21 cellular contexts compared by ENCODE assay signal in the genomic region with DNA sequence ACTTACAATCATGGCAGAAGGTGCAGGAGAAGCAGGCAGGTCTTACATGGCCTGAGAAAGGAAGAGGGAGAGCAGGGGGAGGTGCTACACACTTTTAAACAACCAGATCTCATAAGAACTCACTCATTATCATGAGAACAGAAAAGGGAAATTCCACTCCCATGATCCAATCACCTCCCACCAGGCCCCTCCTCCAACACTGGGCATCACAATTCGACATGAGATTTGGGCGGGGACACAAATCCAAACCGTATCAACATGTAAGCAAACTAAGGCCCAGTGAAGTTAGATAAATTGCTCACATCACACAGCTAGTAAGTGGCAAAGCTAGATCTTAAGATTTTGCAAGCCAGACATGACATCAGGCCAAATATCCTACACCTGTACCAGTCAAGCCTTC.
"Had no signal": no experiment of that assay in that cellular context is flagged by ENCODE, and none has a peak within 500 bp of the region (broad histone marks: within the 10 kb centered on the region; RNA-seq: fewer than 3 reads in every experiment).

No MANE protein-coding gene starts in this region.

- H3K36me3 Mint-ChIP-seq: stimulated activated effector memory CD8-positive, alpha-beta T cell treated with anti-CD3 and anti-CD28 coated beads, Interleukin-12 subunit alpha, Interleukin-12 subunit beta, amount 100 ng/mL, for 72 hours had no signal

- H2AFZ ChIP-seq: parathyroid adenoma had no signal

- H3K4me3 ChIP-seq: dorsolateral prefrontal cortex, lung, psoas muscle, right lobe of liver, tibial artery, upper lobe of left lung, uterus had no signal

- H3K27ac ChIP-seq: dorsolateral prefrontal cortex, parathyroid adenoma, psoas muscle, right lobe of liver, tibial artery, upper lobe of left lung, uterus had no signal

- H3K9me3 Mint-ChIP-seq: nephron progenitor cell; stimulated activated effector memory CD8-positive, alpha-beta T cell treated with anti-CD3 and anti-CD28 coated beads, Interleukin-12 subunit alpha, Interleukin-12 subunit beta, amount 100 ng/mL, for 72 hours; stimulated activated naive CD8-positive, alpha-beta T cell treated with anti-CD3 and anti-CD28 coated beads, Interleukin-15, Interleukin-2, amounts not matched to agents 100 ng/mL and 50 ng/mL, for 24 hours had no signal

- H3K36me3 ChIP-seq: right lobe of liver, tibial artery, upper lobe of left lung, uterus had no signal

- H3K9ac ChIP-seq: parathyroid adenoma had no signal

- DNase-seq: dorsolateral prefrontal cortex; effector CD8-positive, alpha-beta T cell; foreskin melanocyte; head of caudate nucleus; hippocampal formation; left colon; left ventricle myocardium superior; naive thymus-derived CD4-positive, alpha-beta T cell; nephron progenitor cell; psoas muscle; retina; right lobe of liver; stimulated activated CD4-positive, alpha-beta T cell treated with anti-CD3 and anti-CD28 coated beads, Interleukin-4, amount 100 ng/mL, for 1 hour; stimulated activated CD8-positive, alpha-beta memory T cell treated with anti-CD3 and anti-CD28 coated beads, Interleukin-4, amount 100 ng/mL, for 48 hours; tibial artery; upper lobe of left lung; uterus had no signal

- H3K79me2 ChIP-seq: parathyroid adenoma had no signal

- H3K27ac Mint-ChIP-seq: nephron progenitor cell; stimulated activated effector memory CD8-positive, alpha-beta T cell treated with anti-CD3 and anti-CD28 coated beads, Interleukin-12 subunit alpha, Interleukin-12 subunit beta, amount 100 ng/mL, for 72 hours; stimulated activated naive CD8-positive, alpha-beta T cell treated with anti-CD3 and anti-CD28 coated beads, Interleukin-15, Interleukin-2, amounts not matched to agents 100 ng/mL and 50 ng/mL, for 24 hours had no signal

- H3K27me3 ChIP-seq: dorsolateral prefrontal cortex, right lobe of liver, tibial artery, upper lobe of left lung, uterus had no signal

- H3K9me3 ChIP-seq: psoas muscle, right lobe of liver, tibial artery, upper lobe of left lung, uterus had no signal

- H3K4me1 Mint-ChIP-seq: nephron progenitor cell had no signal

- H3K4me3 Mint-ChIP-seq: nephron progenitor cell; stimulated activated effector memory CD8-positive, alpha-beta T cell treated with anti-CD3 and anti-CD28 coated beads, Interleukin-12 subunit alpha, Interleukin-12 subunit beta, amount 100 ng/mL, for 72 hours; stimulated activated naive CD8-positive, alpha-beta T cell treated with anti-CD3 and anti-CD28 coated beads, Interleukin-15, Interleukin-2, amounts not matched to agents 100 ng/mL and 50 ng/mL, for 24 hours had no signal

- H3K27me3 Mint-ChIP-seq: naive thymus-derived CD4-positive, alpha-beta T cell; stimulated activated naive CD8-positive, alpha-beta T cell treated with anti-CD3 and anti-CD28 coated beads, Interleukin-15, Interleukin-2, amounts not matched to agents 100 ng/mL and 50 ng/mL, for 24 hours had no signal

- H3K4me1 ChIP-seq: parathyroid adenoma, right lobe of liver, uterus had no signal
